In genomic region chr1:231020816-231021215, GRCh38 we compare ENCODE assay signal across 12 cellular contexts. TPM values are rescaled to one million over a fixed set of nuclear protein-coding genes. Genes with fewer than 3 reads are reported as not detected.
DNase-seq lines count a peak whose midpoint lies in the region; ATAC-seq lines count a peak whose summit lies in the region.
"Had no signal": no experiment of that assay in that cellular context is flagged by ENCODE, and none has a peak within 500 bp of the region (broad histone marks: within the 10 kb centered on the region; RNA-seq: fewer than 3 reads in every experiment).

No MANE protein-coding gene starts in this region.

- H3K4me3 ChIP-seq in HUES64 (ENCODE audit: low read length) (peak overlapping the region; percentile 8; the same call in 1 of the 2 replicates), neuronal stem cell (ENCODE audit: low read length in 2 of 2) (no peak overlapping the region)
- H3K4me3 ChIP-seq: tibial artery had no signal

- no peak overlapping the region for H3K4ac ChIP-seq in neuronal stem cell (ENCODE audit: low read length)

- peaks cover 13% of the 10 kb centered on the region for H3K27me3 ChIP-seq in HUES64 (ENCODE audit: insufficient read depth, low read length)
- no peaks in the 10 kb centered on the region for H3K27me3 ChIP-seq in neuronal stem cell (ENCODE audit: control insufficient read depth in 3 of 3, insufficient read depth in 3 of 3, low read depth in 1 of 3, low read length in 3 of 3)
- H3K27me3 ChIP-seq: tibial artery had no signal

- peak overlapping the region; percentile 42 for H3K27ac Mint-ChIP-seq in activated CD4-positive, alpha-beta T cell treated with anti-CD3 and anti-CD28 coated beads, Interleukin-2, amount 10 ng/mL, durations not matched to agents 24 days and 14 days

- H3K14ac ChIP-seq in neuronal stem cell (ENCODE audit: low read length), result no peak overlapping the region

- H3K9me3 ChIP-seq in HUES64 (ENCODE audit: insufficient read depth, low read depth, low read length), result no peaks in the 10 kb centered on the region
- H3K9me3 ChIP-seq in neuronal stem cell (replicated peaks in 1 of 2; ENCODE audit: control insufficient read depth in 2 of 2, insufficient read depth in 1 of 2, low read depth in 1 of 2, low read length in 2 of 2), result no peaks in the 10 kb centered on the region
- H3K9me3 ChIP-seq: tibial artery had no signal

- H4K91ac ChIP-seq in neuronal stem cell (ENCODE audit: low read depth, low read length, poor library complexity), result no peak overlapping the region

- H3K4me1 Mint-ChIP-seq in activated CD4-positive, alpha-beta T cell treated with anti-CD3 and anti-CD28 coated beads, Interleukin-2, amount 10 ng/mL, durations not matched to agents 24 days and 14 days, result peaks cover 12% of the 10 kb centered on the region

- no peak overlapping the region for H2AK5ac ChIP-seq in neuronal stem cell (ENCODE audit: low read depth, low read length)

- H2BK12ac ChIP-seq in neuronal stem cell (ENCODE audit: low read length), result no peak overlapping the region

- H2BK120ac ChIP-seq in neuronal stem cell (ENCODE audit: low read depth, low read length), result no peak overlapping the region

- H4K8ac ChIP-seq in neuronal stem cell (ENCODE audit: low read depth, low read length), result no peak overlapping the region

- H3K4me3 Mint-ChIP-seq in activated CD4-positive, alpha-beta T cell treated with anti-CD3 and anti-CD28 coated beads, Interleukin-2, amount 10 ng/mL, durations not matched to agents 24 days and 14 days, result peak overlapping the region; percentile 60

- 39% methylated on average over 7 of the region's 7 CpGs for WGBS in HUES64
- WGBS in neuronal stem cell (ENCODE audit: extremely low coverage in 2 of 2, insufficient read length in 2 of 2, insufficient replicate concordance in 1 of 2), 2 donors, result no CpG with 5 or more reads among the region's 7 CpGs

- H2BK15ac ChIP-seq in neuronal stem cell (ENCODE audit: low read length), result no peak overlapping the region

- H3K36me3 ChIP-seq in HUES64 (ENCODE audit: insufficient read depth, low read length) (no peaks in the 10 kb centered on the region), neuronal stem cell (replicated peaks in 1 of 2; ENCODE audit: control insufficient read depth in 2 of 2, insufficient read depth in 2 of 2, low read length in 2 of 2) (peaks cover 2 to 28% of the 10 kb centered on the region in 2 donors)

- H3K9me3 Mint-ChIP-seq in activated CD4-positive, alpha-beta T cell treated with anti-CD3 and anti-CD28 coated beads, Interleukin-2, amount 10 ng/mL, durations not matched to agents 24 days and 14 days, result no peaks in the 10 kb centered on the region

- H3K23ac ChIP-seq in neuronal stem cell (ENCODE audit: low read depth, low read length, poor library complexity), result no peak overlapping the region

- H2BK5ac ChIP-seq in neuronal stem cell (ENCODE audit: low read length), result no peak overlapping the region

- intact Hi-C loops in activated CD4-positive, alpha-beta T cell treated with anti-CD3 and anti-CD28 coated beads, Interleukin-2, amount 10 ng/mL, durations not matched to agents 24 days and 14 days (cut with micrococcal nuclease), result no loop called here

- peaks cover 5% of the 10 kb centered on the region for H3K36me3 Mint-ChIP-seq in activated CD4-positive, alpha-beta T cell treated with anti-CD3 and anti-CD28 coated beads, Interleukin-2, amount 10 ng/mL, durations not matched to agents 24 days and 14 days (ENCODE audit: low read depth)

- DNase-seq in activated CD4-positive, alpha-beta T cell treated with anti-CD3 and anti-CD28 coated beads, Interleukin-2, amount 10 ng/mL, durations not matched to agents 24 days and 14 days, result no peak
- DNase-seq in activated CD4-positive, alpha-beta T cell treated with anti-CD3 and anti-CD28 coated beads, Interleukin-2, amount 50 U/mL, for 48 hours, result no peak
- DNase-seq in non-pigmented ciliary epithelial cell (ENCODE audit: low read depth) (peak; percentile 41), neuronal stem cell (ENCODE audit: low spot score) (no peak)
- DNase-seq in central memory CD4-positive, alpha-beta T cell, result no peak
- DNase-seq in stimulated activated CD4-positive, alpha-beta T cell treated with anti-CD3 and anti-CD28 coated beads, Interleukin-4, amount 100 ng/mL, for 24 hours, result no peak
- DNase-seq: NCI-H524 treated with DMSO at 0.1 percent for 48 hours, nucleus accumbens, tibial artery had no signal

- no peak overlapping the region for H3K27ac ChIP-seq in HUES64 (ENCODE audit: low read depth, low read length)
- H3K27ac ChIP-seq in neuronal stem cell (replicated peaks; ENCODE audit: low read length), result no peak overlapping the region
- H3K27ac ChIP-seq: tibial artery had no signal

- H3K9ac ChIP-seq in HUES64 (ENCODE audit: low read depth, low read length) (no peak overlapping the region), neuronal stem cell (ENCODE audit: low read depth, low read length, poor library complexity) (no peak overlapping the region)

- ATAC-seq in esophagus mucosa, result peak; percentile 57
- ATAC-seq: HepG2 had no signal

- H3K4me1 ChIP-seq in HUES64 (ENCODE audit: insufficient read depth, low read length) (peaks cover 13% of the 10 kb centered on the region), neuronal stem cell (ENCODE audit: control insufficient read depth in 2 of 2, insufficient read depth in 1 of 2, low read depth in 1 of 2, low read length in 2 of 2) (no peaks in the 10 kb centered on the region)
- H3K4me1 ChIP-seq: tibial artery had no signal

- no peak overlapping the region for H2AFZ ChIP-seq in neuronal stem cell (ENCODE audit: low read length)

- H3K79me1 ChIP-seq in neuronal stem cell (ENCODE audit: low read depth, low read length), result peaks cover 2% of the 10 kb centered on the region

- no peak overlapping the region for H3K18ac ChIP-seq in neuronal stem cell (ENCODE audit: low read length)

- no peaks in the 10 kb centered on the region for H3K27me3 Mint-ChIP-seq in activated CD4-positive, alpha-beta T cell treated with anti-CD3 and anti-CD28 coated beads, Interleukin-2, amount 10 ng/mL, durations not matched to agents 24 days and 14 days

- no peak overlapping the region for H3K4me2 ChIP-seq in neuronal stem cell (ENCODE audit: insufficient read depth, low read length, poor library complexity, severe bottlenecking)

RNA-seq across cellular contexts. Expression of gene FAM89A, which starts 19.2 kb away (rescaled TPM):
- total RNA-seq in activated CD4-positive, alpha-beta T cell treated with anti-CD3 and anti-CD28 coated beads, Interleukin-2, amount 10 ng/mL, durations not matched to agents 24 days and 14 days, result 20.2 and 20.3 TPM in 2 replicates
- 5.5 TPM for polyA plus RNA-seq in HUES64 (2013, experiment 1 of 2)
- 6.8 TPM for polyA plus RNA-seq in HUES64 (2013, experiment 2 of 2)
- total RNA-seq in esophagus mucosa, result 12.4 TPM
- polyA plus RNA-seq in neuronal stem cell (2013, experiment 1 of 2), result 8.5 TPM
- 7.9 TPM for polyA plus RNA-seq in neuronal stem cell (2013, experiment 2 of 2)

RNA-seq across cellular contexts. Expression of gene ARV1, which starts 41.9 kb away (rescaled TPM):
- 15.0 and 15.2 TPM in 2 replicates for total RNA-seq in activated CD4-positive, alpha-beta T cell treated with anti-CD3 and anti-CD28 coated beads, Interleukin-2, amount 10 ng/mL, durations not matched to agents 24 days and 14 days
- polyA plus RNA-seq in HUES64 (2013, experiment 1 of 2), result 18.4 TPM
- 21.7 TPM for polyA plus RNA-seq in HUES64 (2013, experiment 2 of 2)
- total RNA-seq in esophagus mucosa, result 17.3 TPM
- polyA plus RNA-seq in neuronal stem cell (2013, experiment 1 of 2), result 25.4 TPM
- polyA plus RNA-seq in neuronal stem cell (2013, experiment 2 of 2), result 24.9 TPM

RNA-seq across cellular contexts. Expression of gene TTC13, which starts 42.2 kb away (rescaled TPM):
- total RNA-seq in activated CD4-positive, alpha-beta T cell treated with anti-CD3 and anti-CD28 coated beads, Interleukin-2, amount 10 ng/mL, durations not matched to agents 24 days and 14 days, result 22.7 and 23.8 TPM in 2 replicates
- polyA plus RNA-seq in HUES64 (2013, experiment 1 of 2), result 8.0 TPM
- polyA plus RNA-seq in HUES64 (2013, experiment 2 of 2), result 7.9 TPM
- 6.6 TPM for total RNA-seq in esophagus mucosa
- 10.5 TPM for polyA plus RNA-seq in neuronal stem cell (2013, experiment 1 of 2)
- 10.2 TPM for polyA plus RNA-seq in neuronal stem cell (2013, experiment 2 of 2)
